Comparison of ENCODE assay signal across 1 cellular context in genomic region chr16:228917-229730, GRCh38.
TF ChIP-seq lines count a peak whose summit lies in the region.

A gene with protein sequence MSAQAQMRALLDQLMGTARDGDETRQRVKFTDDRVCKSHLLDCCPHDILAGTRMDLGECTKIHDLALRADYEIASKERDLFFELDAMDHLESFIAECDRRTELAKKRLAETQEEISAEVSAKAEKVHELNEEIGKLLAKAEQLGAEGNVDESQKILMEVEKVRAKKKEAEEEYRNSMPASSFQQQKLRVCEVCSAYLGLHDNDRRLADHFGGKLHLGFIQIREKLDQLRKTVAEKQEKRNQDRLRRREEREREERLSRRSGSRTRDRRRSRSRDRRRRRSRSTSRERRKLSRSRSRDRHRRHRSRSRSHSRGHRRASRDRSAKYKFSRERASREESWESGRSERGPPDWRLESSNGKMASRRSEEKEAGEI (minus strand): TSS chr16:229449. CDS start chr16:229339, 110 bp downstream.

TF ChIP-seq in HepG2, 621 proteins besides CTCF, POLR2A, EP300 and RAD21 (continued from another document and continues in another):
- TF ChIP-seq, protein P1, sequence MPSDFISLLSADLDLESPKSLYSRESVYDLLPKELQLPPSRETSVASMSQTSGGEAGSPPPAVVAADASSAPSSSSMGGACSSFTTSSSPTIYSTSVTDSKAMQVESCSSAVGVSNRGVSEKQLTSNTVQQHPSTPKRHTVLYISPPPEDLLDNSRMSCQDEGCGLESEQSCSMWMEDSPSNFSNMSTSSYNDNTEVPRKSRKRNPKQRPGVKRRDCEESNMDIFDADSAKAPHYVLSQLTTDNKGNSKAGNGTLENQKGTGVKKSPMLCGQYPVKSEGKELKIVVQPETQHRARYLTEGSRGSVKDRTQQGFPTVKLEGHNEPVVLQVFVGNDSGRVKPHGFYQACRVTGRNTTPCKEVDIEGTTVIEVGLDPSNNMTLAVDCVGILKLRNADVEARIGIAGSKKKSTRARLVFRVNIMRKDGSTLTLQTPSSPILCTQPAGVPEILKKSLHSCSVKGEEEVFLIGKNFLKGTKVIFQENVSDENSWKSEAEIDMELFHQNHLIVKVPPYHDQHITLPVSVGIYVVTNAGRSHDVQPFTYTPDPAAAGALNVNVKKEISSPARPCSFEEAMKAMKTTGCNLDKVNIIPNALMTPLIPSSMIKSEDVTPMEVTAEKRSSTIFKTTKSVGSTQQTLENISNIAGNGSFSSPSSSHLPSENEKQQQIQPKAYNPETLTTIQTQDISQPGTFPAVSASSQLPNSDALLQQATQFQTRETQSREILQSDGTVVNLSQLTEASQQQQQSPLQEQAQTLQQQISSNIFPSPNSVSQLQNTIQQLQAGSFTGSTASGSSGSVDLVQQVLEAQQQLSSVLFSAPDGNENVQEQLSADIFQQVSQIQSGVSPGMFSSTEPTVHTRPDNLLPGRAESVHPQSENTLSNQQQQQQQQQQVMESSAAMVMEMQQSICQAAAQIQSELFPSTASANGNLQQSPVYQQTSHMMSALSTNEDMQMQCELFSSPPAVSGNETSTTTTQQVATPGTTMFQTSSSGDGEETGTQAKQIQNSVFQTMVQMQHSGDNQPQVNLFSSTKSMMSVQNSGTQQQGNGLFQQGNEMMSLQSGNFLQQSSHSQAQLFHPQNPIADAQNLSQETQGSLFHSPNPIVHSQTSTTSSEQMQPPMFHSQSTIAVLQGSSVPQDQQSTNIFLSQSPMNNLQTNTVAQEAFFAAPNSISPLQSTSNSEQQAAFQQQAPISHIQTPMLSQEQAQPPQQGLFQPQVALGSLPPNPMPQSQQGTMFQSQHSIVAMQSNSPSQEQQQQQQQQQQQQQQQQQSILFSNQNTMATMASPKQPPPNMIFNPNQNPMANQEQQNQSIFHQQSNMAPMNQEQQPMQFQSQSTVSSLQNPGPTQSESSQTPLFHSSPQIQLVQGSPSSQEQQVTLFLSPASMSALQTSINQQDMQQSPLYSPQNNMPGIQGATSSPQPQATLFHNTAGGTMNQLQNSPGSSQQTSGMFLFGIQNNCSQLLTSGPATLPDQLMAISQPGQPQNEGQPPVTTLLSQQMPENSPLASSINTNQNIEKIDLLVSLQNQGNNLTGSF (CRISPR knock-in tag; IDR thresholded peaks at IDR 0.05) = peak; percentile 93
- TF ChIP-seq ONECUT2 (CRISPR knock-in tag; IDR thresholded peaks at IDR 0.05) (no peak), ZNF761 (CRISPR knock-in tag; conservative IDR thresholded peaks at IDR 0.05) (peak; percentile 84), ZNF646 (CRISPR knock-in tag; IDR thresholded peaks at IDR 0.05) (no peak), ZNF7 (CRISPR knock-in tag; IDR thresholded peaks at IDR 0.05) (no peak), KDM5A (IDR thresholded peaks at IDR 0.05; ENCODE audit: borderline replicate concordance, low read length) (peak; percentile 80; the same call in 1 of the 2 replicates), ZNF850 (CRISPR knock-in tag; conservative IDR thresholded peaks at IDR 0.05) (peak; percentile 96; the same call in 1 of the 2 replicates), ZNF414 (CRISPR knock-in tag; IDR thresholded peaks at IDR 0.05) (peak; percentile 66; the same call in 1 of the 2 replicates), TRIM22 (IDR thresholded peaks at IDR 0.05) (no peak), SIX4 (CRISPR knock-in tag; IDR thresholded peaks at IDR 0.05) (peak; percentile 30; the same call in 1 of the 2 replicates), FOSL2 (CRISPR knock-in tag; IDR thresholded peaks at IDR 0.05) (peak; percentile 71), ARHGAP35 (CRISPR knock-in tag; IDR thresholded peaks at IDR 0.05; ENCODE audit: borderline replicate concordance) (peak; percentile 98), GLMP (CRISPR knock-in tag; IDR thresholded peaks at IDR 0.05; ENCODE audit: borderline replicate concordance) (no peak), HDAC1 (CRISPR knock-in tag; IDR thresholded peaks at IDR 0.05) (peak; percentile 93), NCOR1 (IDR thresholded peaks at IDR 0.05; ENCODE audit: borderline replicate concordance, low read length) (no peak), CHD4 (IDR thresholded peaks at IDR 0.05; ENCODE audit: borderline replicate concordance, low read length) (no peak), EZH2 (conservative IDR thresholded peaks at IDR 0.05; ENCODE audit: low read depth, low read length) (no peak), ZNF891 (CRISPR knock-in tag; IDR thresholded peaks at IDR 0.05) (peak; percentile 99), IRX3 (CRISPR knock-in tag; IDR thresholded peaks at IDR 0.05; ENCODE audit: borderline replicate concordance, low read depth) (peak; percentile 99), MXI1 (IDR thresholded peaks at IDR 0.05; ENCODE audit: borderline replicate concordance, low read depth, low read length) (peak; percentile 77; the same call in 1 of the 3 replicates), SMARCC2 (IDR thresholded peaks at IDR 0.05) (no peak), CCAR2 (optimal IDR thresholded peaks at IDR 0.05; ENCODE audit: low read depth, low read length) (no peak), ZNF577 (CRISPR knock-in tag; IDR thresholded peaks at IDR 0.05; ENCODE audit: borderline replicate concordance, low read depth) (no peak), ZNF335 (CRISPR knock-in tag; IDR thresholded peaks at IDR 0.05) (peak; percentile 83), ZBTB20 (CRISPR knock-in tag; IDR thresholded peaks at IDR 0.05; ENCODE audit: borderline replicate concordance, low read depth) (peak; percentile 96), ZKSCAN1 (IDR thresholded peaks at IDR 0.05; ENCODE audit: low read length) (no peak), CREBL2 (CRISPR knock-in tag; IDR thresholded peaks at IDR 0.05; ENCODE audit: borderline replicate concordance) (peak; percentile 97), SP2 (CRISPR knock-in tag; IDR thresholded peaks at IDR 0.05) (peak; percentile 63; the same call in 1 of the 2 replicates), ZNF619 (CRISPR knock-in tag; IDR thresholded peaks at IDR 0.05) (peak; percentile 99), KLF11 (CRISPR knock-in tag; IDR thresholded peaks at IDR 0.05) (peak; percentile 70; the same call in 1 of the 2 replicates), MLXIP (CRISPR knock-in tag; IDR thresholded peaks at IDR 0.05; ENCODE audit: borderline replicate concordance) (peak; percentile 82)
- TF ChIP-seq, protein P2, sequence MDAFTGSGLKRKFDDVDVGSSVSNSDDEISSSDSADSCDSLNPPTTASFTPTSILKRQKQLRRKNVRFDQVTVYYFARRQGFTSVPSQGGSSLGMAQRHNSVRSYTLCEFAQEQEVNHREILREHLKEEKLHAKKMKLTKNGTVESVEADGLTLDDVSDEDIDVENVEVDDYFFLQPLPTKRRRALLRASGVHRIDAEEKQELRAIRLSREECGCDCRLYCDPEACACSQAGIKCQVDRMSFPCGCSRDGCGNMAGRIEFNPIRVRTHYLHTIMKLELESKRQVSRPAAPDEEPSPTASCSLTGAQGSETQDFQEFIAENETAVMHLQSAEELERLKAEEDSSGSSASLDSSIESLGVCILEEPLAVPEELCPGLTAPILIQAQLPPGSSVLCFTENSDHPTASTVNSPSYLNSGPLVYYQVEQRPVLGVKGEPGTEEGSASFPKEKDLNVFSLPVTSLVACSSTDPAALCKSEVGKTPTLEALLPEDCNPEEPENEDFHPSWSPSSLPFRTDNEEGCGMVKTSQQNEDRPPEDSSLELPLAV (CRISPR knock-in tag; conservative IDR thresholded peaks at IDR 0.05; ENCODE audit: low read depth) = no peak
- TF ChIP-seq, protein P3, sequence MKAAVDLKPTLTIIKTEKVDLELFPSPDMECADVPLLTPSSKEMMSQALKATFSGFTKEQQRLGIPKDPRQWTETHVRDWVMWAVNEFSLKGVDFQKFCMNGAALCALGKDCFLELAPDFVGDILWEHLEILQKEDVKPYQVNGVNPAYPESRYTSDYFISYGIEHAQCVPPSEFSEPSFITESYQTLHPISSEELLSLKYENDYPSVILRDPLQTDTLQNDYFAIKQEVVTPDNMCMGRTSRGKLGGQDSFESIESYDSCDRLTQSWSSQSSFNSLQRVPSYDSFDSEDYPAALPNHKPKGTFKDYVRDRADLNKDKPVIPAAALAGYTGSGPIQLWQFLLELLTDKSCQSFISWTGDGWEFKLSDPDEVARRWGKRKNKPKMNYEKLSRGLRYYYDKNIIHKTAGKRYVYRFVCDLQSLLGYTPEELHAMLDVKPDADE (CRISPR knock-in tag; IDR thresholded peaks at IDR 0.05) = no peak; the same call in 1 of the 2 replicates
- TF ChIP-seq, protein P4, sequence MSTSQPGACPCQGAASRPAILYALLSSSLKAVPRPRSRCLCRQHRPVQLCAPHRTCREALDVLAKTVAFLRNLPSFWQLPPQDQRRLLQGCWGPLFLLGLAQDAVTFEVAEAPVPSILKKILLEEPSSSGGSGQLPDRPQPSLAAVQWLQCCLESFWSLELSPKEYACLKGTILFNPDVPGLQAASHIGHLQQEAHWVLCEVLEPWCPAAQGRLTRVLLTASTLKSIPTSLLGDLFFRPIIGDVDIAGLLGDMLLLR (CRISPR knock-in tag; IDR thresholded peaks at IDR 0.05) = peak; percentile 98
